In genomic region chr11:87897079-87897478, GRCh38 we compare ENCODE assay signal across 34 cellular contexts.
"Had no signal": no experiment of that assay in that cellular context is flagged by ENCODE, and none has a peak within 500 bp of the region (broad histone marks: within the 10 kb centered on the region; RNA-seq: fewer than 3 reads in every experiment).

No MANE protein-coding gene starts in this region.

- FAIRE-seq: colon had no signal

- H3K9me3 ChIP-seq: adrenal gland, body of pancreas, esophagus squamous epithelium, gastroesophageal sphincter had no signal

- H3K36me3 ChIP-seq: adrenal gland, esophagus squamous epithelium, gastroesophageal sphincter, WERI-Rb-1 had no signal

- DNase-seq: activated B cell treated with CpG ODN at 0.5 μM for 24 hours; activated CD4-positive, alpha-beta T cell treated with anti-CD3 and anti-CD28 coated beads for 48 hours; activated CD4-positive, alpha-beta T cell treated with anti-CD3 and anti-CD28 coated beads, Interleukin-2, amount 50 U/mL, for 1 hour; activated CD4-positive, alpha-beta T cell treated with anti-CD3 and anti-CD28 coated beads, Interleukin-2, amount 50 U/mL, for 48 hours; activated CD8-positive, alpha-beta memory T cell treated with anti-CD3 and anti-CD28 coated beads for 24 hours; activated CD8-positive, alpha-beta T cell treated with anti-CD3 and anti-CD28 coated beads for 36 hours; activated effector memory CD4-positive, alpha-beta T cell treated with Interleukin-2 at 50 U/mL for 16 hours; activated naive CD4-positive, alpha-beta T cell treated with anti-CD3 and anti-CD28 coated beads for 36 hours; activated naive CD8-positive, alpha-beta T cell treated with anti-CD3 and anti-CD28 coated beads for 36 hours; activated naive CD8-positive, alpha-beta T cell treated with anti-CD3 and anti-CD28 coated beads, Interleukin-2, amount 50 U/mL, for 24 hours; activated T-cell treated with anti-CD3 and anti-CD28 coated beads, Interleukin-2, amount 50 U/mL, for 4 hours; adrenal gland; amygdala; aorta; body of pancreas; caudate nucleus; cortex of kidney; dermis blood vessel endothelial cell; effector CD4-positive, alpha-beta T cell; effector memory CD8-positive, alpha-beta T cell; erythroblast; esophagus squamous epithelium; foreskin melanocyte; SW 1271; T-helper 1 cell; T-helper 17 cell; T1000; WERI-Rb-1 had no signal

- H3K27ac Mint-ChIP-seq: activated B cell treated with CpG ODN at 0.5 μM for 24 hours; activated CD8-positive, alpha-beta T cell treated with anti-CD3 and anti-CD28 coated beads for 36 hours; activated naive CD4-positive, alpha-beta T cell treated with anti-CD3 and anti-CD28 coated beads for 36 hours; activated naive CD4-positive, alpha-beta T cell treated with anti-CD3 and anti-CD28 coated beads, Interleukin-2, amount 50 U/mL, for 24 hours; activated naive CD8-positive, alpha-beta T cell treated with anti-CD3 and anti-CD28 coated beads for 36 hours; activated naive CD8-positive, alpha-beta T cell treated with anti-CD3 and anti-CD28 coated beads, Interleukin-2, amount 50 U/mL, for 24 hours; activated T-helper 17 cell treated with anti-CD3 and anti-CD28 coated beads, Interleukin-2, amount 50 U/mL, for 72 hours; effector memory CD8-positive, alpha-beta T cell; T-helper 17 cell; T-helper 2 cell treated with Interferon-gamma antibody and Interleukin-4, amounts not matched to agents 5 μg/mL and 100 μg/mL, for 36 hours had no signal

- ATAC-seq: activated CD4-positive, CD25-positive, alpha-beta regulatory T cell treated with anti-CD3 and anti-CD28 coated beads, Interleukin-2, amount 50 U/mL, for 24 hours; activated CD8-positive, alpha-beta T cell treated with anti-CD3 and anti-CD28 coated beads for 36 hours; activated naive CD8-positive, alpha-beta T cell treated with anti-CD3 and anti-CD28 coated beads, Interleukin-2, amount 50 U/mL, for 24 hours; activated T-cell treated with anti-CD3 and anti-CD28 coated beads, Interleukin-2, amount 50 U/mL, for 4 hours; activated T-helper 17 cell treated with anti-CD3 and anti-CD28 coated beads, Interleukin-2, amount 50 U/mL, for 72 hours; body of pancreas; effector memory CD8-positive, alpha-beta T cell; gastroesophageal sphincter; T-helper 17 cell had no signal

- H3K4me3 Mint-ChIP-seq: activated B cell treated with CpG ODN at 0.5 μM for 24 hours; activated CD8-positive, alpha-beta T cell treated with anti-CD3 and anti-CD28 coated beads for 36 hours; activated naive CD4-positive, alpha-beta T cell treated with anti-CD3 and anti-CD28 coated beads for 36 hours; activated naive CD4-positive, alpha-beta T cell treated with anti-CD3 and anti-CD28 coated beads, Interleukin-2, amount 50 U/mL, for 24 hours; activated naive CD8-positive, alpha-beta T cell treated with anti-CD3 and anti-CD28 coated beads for 36 hours; activated naive CD8-positive, alpha-beta T cell treated with anti-CD3 and anti-CD28 coated beads, Interleukin-2, amount 50 U/mL, for 24 hours; activated T-cell treated with anti-CD3 and anti-CD28 coated beads, Interleukin-2, amount 50 U/mL, for 4 hours; activated T-helper 17 cell treated with anti-CD3 and anti-CD28 coated beads, Interleukin-2, amount 50 U/mL, for 72 hours; effector memory CD8-positive, alpha-beta T cell; T-helper 17 cell; T-helper 2 cell treated with Interferon-gamma antibody and Interleukin-4, amounts not matched to agents 5 μg/mL and 100 μg/mL, for 36 hours had no signal

- H3K4me1 ChIP-seq: adrenal gland, esophagus squamous epithelium, gastroesophageal sphincter had no signal

- H3K27me3 ChIP-seq: adrenal gland, body of pancreas, esophagus squamous epithelium, gastroesophageal sphincter had no signal

- H3K4me1 Mint-ChIP-seq: activated B cell treated with CpG ODN at 0.5 μM for 24 hours; activated naive CD4-positive, alpha-beta T cell treated with anti-CD3 and anti-CD28 coated beads, Interleukin-2, amount 50 U/mL, for 24 hours; activated naive CD8-positive, alpha-beta T cell treated with anti-CD3 and anti-CD28 coated beads for 36 hours; activated naive CD8-positive, alpha-beta T cell treated with anti-CD3 and anti-CD28 coated beads, Interleukin-2, amount 50 U/mL, for 24 hours; activated T-helper 17 cell treated with anti-CD3 and anti-CD28 coated beads, Interleukin-2, amount 50 U/mL, for 72 hours; T-helper 17 cell had no signal

- H3K27ac ChIP-seq: adrenal gland, body of pancreas, esophagus squamous epithelium, gastroesophageal sphincter, WERI-Rb-1 had no signal

- H3K4me3 ChIP-seq: adrenal gland, body of pancreas, esophagus squamous epithelium, gastroesophageal sphincter had no signal

- H3K27me3 Mint-ChIP-seq: activated B cell treated with CpG ODN at 0.5 μM for 24 hours; activated CD8-positive, alpha-beta T cell treated with anti-CD3 and anti-CD28 coated beads for 36 hours had no signal

- H3K9me3 Mint-ChIP-seq: activated B cell treated with CpG ODN at 0.5 μM for 24 hours; activated CD8-positive, alpha-beta T cell treated with anti-CD3 and anti-CD28 coated beads for 36 hours; activated naive CD4-positive, alpha-beta T cell treated with anti-CD3 and anti-CD28 coated beads for 36 hours; activated naive CD4-positive, alpha-beta T cell treated with anti-CD3 and anti-CD28 coated beads, Interleukin-2, amount 50 U/mL, for 24 hours; activated naive CD8-positive, alpha-beta T cell treated with anti-CD3 and anti-CD28 coated beads for 36 hours; activated naive CD8-positive, alpha-beta T cell treated with anti-CD3 and anti-CD28 coated beads, Interleukin-2, amount 50 U/mL, for 24 hours; activated T-cell treated with anti-CD3 and anti-CD28 coated beads, Interleukin-2, amount 50 U/mL, for 4 hours; activated T-helper 17 cell treated with anti-CD3 and anti-CD28 coated beads, Interleukin-2, amount 50 U/mL, for 72 hours; effector memory CD8-positive, alpha-beta T cell; T-helper 2 cell treated with Interferon-gamma antibody and Interleukin-4, amounts not matched to agents 5 μg/mL and 100 μg/mL, for 36 hours had no signal

- H3K36me3 Mint-ChIP-seq: activated naive CD4-positive, alpha-beta T cell treated with anti-CD3 and anti-CD28 coated beads, Interleukin-2, amount 50 U/mL, for 24 hours; activated naive CD8-positive, alpha-beta T cell treated with anti-CD3 and anti-CD28 coated beads for 36 hours had no signal
